15 cellular contexts compared by ENCODE assay signal in the genomic region with DNA sequence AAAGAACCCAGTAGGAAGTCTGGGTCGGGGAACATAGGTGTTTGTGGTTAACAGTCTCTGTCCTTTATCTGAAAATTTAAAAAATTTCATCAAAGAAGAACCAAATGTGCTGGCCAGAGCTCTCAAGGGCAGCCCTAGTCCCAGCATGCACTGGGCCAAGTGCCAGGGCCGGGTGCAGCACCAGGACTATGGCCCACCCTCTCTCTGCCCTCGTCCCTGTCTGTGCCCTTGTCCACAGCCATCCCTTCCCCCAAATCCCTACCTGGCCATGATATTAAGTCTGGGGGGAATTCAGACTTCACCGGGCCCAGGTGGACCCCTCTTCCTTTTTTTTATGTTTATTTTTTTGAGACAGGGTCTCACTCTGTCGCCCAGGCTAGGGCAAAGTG. TPM values are rescaled to one million over a fixed set of nuclear protein-coding genes. Genes with fewer than 3 reads are reported as not detected.
DNase-seq lines count a peak whose midpoint lies in the region; ATAC-seq and TF ChIP-seq lines count a peak whose summit lies in the region.
"Had no signal": no experiment of that assay in that cellular context is flagged by ENCODE, and none has a peak within 500 bp of the region (broad histone marks: within the 10 kb centered on the region; RNA-seq: fewer than 3 reads in every experiment).

No MANE protein-coding gene starts in this region.

- no peaks in the 10 kb centered on the region for H3K79me2 ChIP-seq in GM23338 (replicated peaks; ENCODE audit: insufficient read depth)

- H3K27me3 Mint-ChIP-seq in GM23338 (ENCODE audit: insufficient read depth, low read depth, poor library complexity) = peaks cover 9% of the 10 kb centered on the region
- H3K27me3 Mint-ChIP-seq: activated CD4-positive, alpha-beta T cell treated with anti-CD3 and anti-CD28 coated beads, Interleukin-2, amount 10 ng/mL, durations not matched to agents 7 days and 5 days had no signal

- no peaks in the 10 kb centered on the region; the same call in 2 of the 3 replicates for H3K36me3 Mint-ChIP-seq in GM23338 (ENCODE audit: low read depth)
- H3K36me3 Mint-ChIP-seq in stimulated activated effector memory CD8-positive, alpha-beta T cell treated with anti-CD3 and anti-CD28 coated beads, Interleukin-12 subunit alpha, Interleukin-12 subunit beta, amount 100 ng/mL, for 72 hours = peaks cover 10% of the 10 kb centered on the region

- no peaks in the 10 kb centered on the region for H4K20me1 ChIP-seq in GM23338 (replicated peaks; ENCODE audit: insufficient read depth)

- 0 out of 2 replicates have a peak, but pooled peaks cover 7% of the 10 kb centered on the region for H3F3A ChIP-seq in GM23338 (replicated peaks; ENCODE audit: low read depth)

- WGBS in right cardiac atrium = 83% methylated on average over 5 of the region's 5 CpGs

- no peaks in the 10 kb centered on the region for H3K27me3 ChIP-seq in GM23338 (ENCODE audit: insufficient read depth)
- no peaks in the 10 kb centered on the region for H3K27me3 ChIP-seq in right cardiac atrium (ENCODE audit: control insufficient read depth, insufficient read depth)

- H3K27ac ChIP-seq in GM23338 (ENCODE audit: low read depth) (no peak overlapping the region), RWPE1 (peak overlapping the region; percentile 17; the same call in 1 of the 2 replicates), right cardiac atrium (ENCODE audit: low read length) (peak overlapping the region; percentile 28)
- H3K27ac ChIP-seq: PC-9 had no signal

- no peak overlapping the region for H3K4me2 ChIP-seq in GM23338
- H3K4me2 ChIP-seq: PC-9 had no signal

- DNase-seq in GM23338 (ENCODE audit: low spot score) = no peak
- no peak for DNase-seq in RWPE1 (ENCODE audit: low spot score)
- no peak for DNase-seq in right cardiac atrium
- DNase-seq in stimulated activated effector memory CD8-positive, alpha-beta T cell treated with anti-CD3 and anti-CD28 coated beads, Interleukin-12 subunit alpha, Interleukin-12 subunit beta, amount 100 ng/mL, for 72 hours (ENCODE audit: low spot score in 2 of 2) = no peak
- DNase-seq in NCI-H1048 (lab: John Stamatoyannopoulos, UW) = no peak
- DNase-seq in NCI-H1105 (lab: John Stamatoyannopoulos, UW) = no peak
- DNase-seq in NCI-H2029 treated with DMSO at 0.1 percent for 48 hours (lab: John Stamatoyannopoulos, UW) = no peak
- DNase-seq: activated CD4-positive, alpha-beta T cell treated with anti-CD3 and anti-CD28 coated beads, Interleukin-2, amount 10 ng/mL, durations not matched to agents 7 days and 5 days; DMS79 treated with DMSO at 0.1 percent for 48 hours; IMR-90; NCI-H1417; NCI-H226; PC-9 had no signal

- TF ChIP-seq CTCF in GM23338 (conservative IDR thresholded peaks at IDR 0.05; ENCODE audit: low read depth in 2 of 2) (no peak), RWPE1 (conservative IDR thresholded peaks at IDR 0.05; ENCODE audit: low read depth) (no peak)

- no peaks in the 10 kb centered on the region; the same call in 2 of the 3 replicates for H3K9me3 Mint-ChIP-seq in GM23338
- H3K9me3 Mint-ChIP-seq in stimulated activated effector memory CD8-positive, alpha-beta T cell treated with anti-CD3 and anti-CD28 coated beads, Interleukin-12 subunit alpha, Interleukin-12 subunit beta, amount 100 ng/mL, for 72 hours = no peaks in the 10 kb centered on the region
- H3K9me3 Mint-ChIP-seq: activated CD4-positive, alpha-beta T cell treated with anti-CD3 and anti-CD28 coated beads, Interleukin-2, amount 10 ng/mL, durations not matched to agents 7 days and 5 days; endodermal cell had no signal

- ATAC-seq in GM23338 (peak; percentile 12; the same call in 1 of the 3 replicates), right cardiac atrium (peak in 1 of 2 donors; percentile 36), GM19455 (IDR thresholded peaks at IDR 0.05; ENCODE audit: unreplicated experiment) (no peak)
- no peak for ATAC-seq in stimulated activated effector memory CD8-positive, alpha-beta T cell treated with anti-CD3 and anti-CD28 coated beads, Interleukin-12 subunit alpha, Interleukin-12 subunit beta, amount 100 ng/mL, for 72 hours

- no peak overlapping the region for H2AFZ ChIP-seq in GM23338
- H2AFZ ChIP-seq: PC-9 had no signal

- no peaks in the 10 kb centered on the region for H3K9me2 ChIP-seq in GM23338 (ENCODE audit: insufficient read depth)

- POLR2A ChIA-PET in RWPE1 (lab: Yijun Ruan, JAX; ENCODE audit: low non-redundant PET) = no interaction called here

- H3K4me3 Mint-ChIP-seq in GM23338 = no peak overlapping the region
- no peak overlapping the region for H3K4me3 Mint-ChIP-seq in stimulated activated effector memory CD8-positive, alpha-beta T cell treated with anti-CD3 and anti-CD28 coated beads, Interleukin-12 subunit alpha, Interleukin-12 subunit beta, amount 100 ng/mL, for 72 hours
- H3K4me3 Mint-ChIP-seq: activated CD4-positive, alpha-beta T cell treated with anti-CD3 and anti-CD28 coated beads, Interleukin-2, amount 10 ng/mL, durations not matched to agents 7 days and 5 days; endodermal cell had no signal

- peaks cover 7% of the 10 kb centered on the region; the same call in 2 of the 3 replicates for H3K4me1 Mint-ChIP-seq in GM23338
- peaks cover 24% of the 10 kb centered on the region for H3K4me1 Mint-ChIP-seq in stimulated activated effector memory CD8-positive, alpha-beta T cell treated with anti-CD3 and anti-CD28 coated beads, Interleukin-12 subunit alpha, Interleukin-12 subunit beta, amount 100 ng/mL, for 72 hours
- H3K4me1 Mint-ChIP-seq: endodermal cell had no signal

- H3K4me3 ChIP-seq in GM23338 = no peak overlapping the region
- H3K4me3 ChIP-seq in right cardiac atrium (ENCODE audit: low read length) = no peak overlapping the region
- H3K4me3 ChIP-seq: PC-9 had no signal

- no peaks in the 10 kb centered on the region; the same call in 1 of the 2 replicates for H3K4me1 ChIP-seq in GM23338 (ENCODE audit: insufficient read depth)
- H3K4me1 ChIP-seq in right cardiac atrium (ENCODE audit: control insufficient read depth, insufficient read depth, low read length) = peaks cover 2% of the 10 kb centered on the region

- H3K9me3 ChIP-seq in right cardiac atrium (ENCODE audit: control insufficient read depth, low read length) = no peaks in the 10 kb centered on the region

- H3K27ac Mint-ChIP-seq in GM23338 = no peak overlapping the region
- H3K27ac Mint-ChIP-seq in stimulated activated effector memory CD8-positive, alpha-beta T cell treated with anti-CD3 and anti-CD28 coated beads, Interleukin-12 subunit alpha, Interleukin-12 subunit beta, amount 100 ng/mL, for 72 hours = peak overlapping the region; percentile 8
- H3K27ac Mint-ChIP-seq: activated CD4-positive, alpha-beta T cell treated with anti-CD3 and anti-CD28 coated beads, Interleukin-2, amount 10 ng/mL, durations not matched to agents 7 days and 5 days had no signal

- intact Hi-C loops in right cardiac atrium (cut with DNase I) = no loop called here

- no peaks in the 10 kb centered on the region for H3K36me3 ChIP-seq in GM23338 (ENCODE audit: insufficient read depth)

- CTCF ChIA-PET in RWPE1 (lab: Yijun Ruan, JAX) = no interaction called here

TF ChIP-seq in GM23338, 12 proteins besides CTCF, POLR2A, EP300 and RAD21:
- no peak for TF ChIP-seq JUNB (IDR thresholded peaks at IDR 0.05; ENCODE audit: unreplicated experiment)
- TF ChIP-seq, protein P1, sequence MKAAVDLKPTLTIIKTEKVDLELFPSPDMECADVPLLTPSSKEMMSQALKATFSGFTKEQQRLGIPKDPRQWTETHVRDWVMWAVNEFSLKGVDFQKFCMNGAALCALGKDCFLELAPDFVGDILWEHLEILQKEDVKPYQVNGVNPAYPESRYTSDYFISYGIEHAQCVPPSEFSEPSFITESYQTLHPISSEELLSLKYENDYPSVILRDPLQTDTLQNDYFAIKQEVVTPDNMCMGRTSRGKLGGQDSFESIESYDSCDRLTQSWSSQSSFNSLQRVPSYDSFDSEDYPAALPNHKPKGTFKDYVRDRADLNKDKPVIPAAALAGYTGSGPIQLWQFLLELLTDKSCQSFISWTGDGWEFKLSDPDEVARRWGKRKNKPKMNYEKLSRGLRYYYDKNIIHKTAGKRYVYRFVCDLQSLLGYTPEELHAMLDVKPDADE (IDR thresholded peaks at IDR 0.05) = no peak
- TF ChIP-seq EZH2 (IDR thresholded peaks at IDR 0.05; ENCODE audit: low read depth, unreplicated experiment) = no peak
- TF ChIP-seq ZNF114 (CRISPR knock-in tag; IDR thresholded peaks at IDR 0.05) = no peak
- TF ChIP-seq STAT1 (IDR thresholded peaks at IDR 0.05; ENCODE audit: unreplicated experiment) = no peak
- TF ChIP-seq, protein P2, sequence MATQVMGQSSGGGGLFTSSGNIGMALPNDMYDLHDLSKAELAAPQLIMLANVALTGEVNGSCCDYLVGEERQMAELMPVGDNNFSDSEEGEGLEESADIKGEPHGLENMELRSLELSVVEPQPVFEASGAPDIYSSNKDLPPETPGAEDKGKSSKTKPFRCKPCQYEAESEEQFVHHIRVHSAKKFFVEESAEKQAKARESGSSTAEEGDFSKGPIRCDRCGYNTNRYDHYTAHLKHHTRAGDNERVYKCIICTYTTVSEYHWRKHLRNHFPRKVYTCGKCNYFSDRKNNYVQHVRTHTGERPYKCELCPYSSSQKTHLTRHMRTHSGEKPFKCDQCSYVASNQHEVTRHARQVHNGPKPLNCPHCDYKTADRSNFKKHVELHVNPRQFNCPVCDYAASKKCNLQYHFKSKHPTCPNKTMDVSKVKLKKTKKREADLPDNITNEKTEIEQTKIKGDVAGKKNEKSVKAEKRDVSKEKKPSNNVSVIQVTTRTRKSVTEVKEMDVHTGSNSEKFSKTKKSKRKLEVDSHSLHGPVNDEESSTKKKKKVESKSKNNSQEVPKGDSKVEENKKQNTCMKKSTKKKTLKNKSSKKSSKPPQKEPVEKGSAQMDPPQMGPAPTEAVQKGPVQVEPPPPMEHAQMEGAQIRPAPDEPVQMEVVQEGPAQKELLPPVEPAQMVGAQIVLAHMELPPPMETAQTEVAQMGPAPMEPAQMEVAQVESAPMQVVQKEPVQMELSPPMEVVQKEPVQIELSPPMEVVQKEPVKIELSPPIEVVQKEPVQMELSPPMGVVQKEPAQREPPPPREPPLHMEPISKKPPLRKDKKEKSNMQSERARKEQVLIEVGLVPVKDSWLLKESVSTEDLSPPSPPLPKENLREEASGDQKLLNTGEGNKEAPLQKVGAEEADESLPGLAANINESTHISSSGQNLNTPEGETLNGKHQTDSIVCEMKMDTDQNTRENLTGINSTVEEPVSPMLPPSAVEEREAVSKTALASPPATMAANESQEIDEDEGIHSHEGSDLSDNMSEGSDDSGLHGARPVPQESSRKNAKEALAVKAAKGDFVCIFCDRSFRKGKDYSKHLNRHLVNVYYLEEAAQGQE (IDR thresholded peaks at IDR 0.05; ENCODE audit: unreplicated experiment) = no peak
- no peak for TF ChIP-seq POLR2AphosphoS5 (IDR thresholded peaks at IDR 0.05; ENCODE audit: low read depth)

RNA-seq across cellular contexts. Expression of a gene that starts 14.3 kb away (rescaled TPM):
- 37.9 and 43.0 TPM in 2 replicates for total RNA-seq in GM23338 (2014; rRNA removed; shearing (Covaris generic))
- 38.4 and 39.6 TPM in 2 replicates for polyA plus RNA-seq in GM23338 (2016; fragmentation: Nextera tagmentation; extraction: Ambion mirVana)
- 10 to 100 TPM; 62.1 to 73.0 (median 68.1) TPM for total RNA-seq in right cardiac atrium
- polyA plus RNA-seq in right cardiac atrium = 40.3 TPM
